Comparison of ENCODE assay signal across 24 cellular contexts in the genomic region with DNA sequence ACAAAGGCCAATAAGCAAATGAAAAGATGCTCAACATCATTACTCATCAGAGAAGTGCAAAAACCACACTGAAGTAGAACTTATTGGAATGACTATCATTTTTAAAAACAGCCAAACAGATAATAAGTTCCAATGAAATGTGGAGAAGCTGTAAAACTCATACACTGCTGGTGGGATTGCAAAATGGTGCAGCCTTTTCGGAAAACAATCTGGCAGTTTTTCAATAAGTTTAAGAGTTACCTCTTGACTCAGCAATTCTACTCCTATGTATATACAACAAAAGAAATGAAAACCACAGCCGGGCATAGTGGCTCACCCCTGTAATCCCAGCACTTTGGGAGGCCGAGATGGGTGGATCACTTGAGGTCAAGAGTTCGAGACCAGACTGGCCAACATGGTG. TPM values are rescaled to one million over a fixed set of nuclear protein-coding genes. Genes with fewer than 3 reads are reported as not detected.
DNase-seq lines count a peak whose midpoint lies in the region; TF ChIP-seq lines count a peak whose summit lies in the region.
"Had no signal": no experiment of that assay in that cellular context is flagged by ENCODE, and none has a peak within 500 bp of the region (broad histone marks: within the 10 kb centered on the region; RNA-seq: fewer than 3 reads in every experiment).

No MANE protein-coding gene starts in this region.

- H3K4me3 ChIP-seq in GM23248 (no peak overlapping the region), fibroblast of the aortic adventitia (ENCODE audit: low read depth, low read length) (no peak overlapping the region)
- H3K4me3 ChIP-seq: lung, testis, uterus had no signal

- H3K9me2 ChIP-seq in GM23248 (ENCODE audit: insufficient read depth) = no peaks in the 10 kb centered on the region

- no peaks in the 10 kb centered on the region for H3K9me3 ChIP-seq in GM23248 (ENCODE audit: low read depth)
- H3K9me3 ChIP-seq: testis, uterus had no signal

- H3K27me3 Mint-ChIP-seq in activated T-cell treated with anti-CD3 and anti-CD28 coated beads, Interleukin-2, amount 50 U/mL, for 24 hours = no peaks in the 10 kb centered on the region
- H3K27me3 Mint-ChIP-seq in activated T-helper 1 cell treated with anti-CD3 and anti-CD28 coated beads, Interleukin-12 subunit alpha, Interleukin-12 subunit beta, Interleukin-2, Interleukin-4 antibody, amounts not matched to agents 30 ng/mL and 10 ng/mL and 1 ng/mL, durations not matched to agents 14 hours and 24 hours and 36 hours (ENCODE audit: insufficient read depth) = no peaks in the 10 kb centered on the region
- H3K27me3 Mint-ChIP-seq: activated B cell treated with CpG ODN at 0.5 μM for 24 hours; IgD-negative memory B cell; stimulated activated memory B cell treated with anti-CD40 and anti-IgM and Interleukin-4, amounts not matched to agents 10 μg/mL and 1 μg/mL and 100 μg/mL, for 72 hours had no signal

- H3K27ac Mint-ChIP-seq in activated T-cell treated with anti-CD3 and anti-CD28 coated beads, Interleukin-2, amount 50 U/mL, for 24 hours = peak overlapping the region; percentile 82
- H3K27ac Mint-ChIP-seq in activated T-helper 1 cell treated with anti-CD3 and anti-CD28 coated beads, Interleukin-12 subunit alpha, Interleukin-12 subunit beta, Interleukin-2, Interleukin-4 antibody, amounts not matched to agents 30 ng/mL and 10 ng/mL and 1 ng/mL, durations not matched to agents 14 hours and 24 hours and 36 hours = peak overlapping the region; percentile 34
- H3K27ac Mint-ChIP-seq: stimulated activated memory B cell treated with anti-CD40 and anti-IgM and Interleukin-4, amounts not matched to agents 10 μg/mL and 1 μg/mL and 100 μg/mL, for 72 hours had no signal

- TF ChIP-seq CTCF in fibroblast of the aortic adventitia (IDR thresholded peaks at IDR 0.05; ENCODE audit: insufficient read depth, low read length) = no peak

- DNase-seq in activated T-cell treated with anti-CD3 and anti-CD28 coated beads, Interleukin-2, amount 50 U/mL, for 24 hours = no peak
- DNase-seq in activated T-cell treated with anti-CD3 and anti-CD28 coated beads for 4 hours (no peak), GM23248 (peak; percentile 15), fibroblast of the aortic adventitia (ENCODE audit: low read depth) (peak; percentile 26), GM03348 (ENCODE audit: low spot score) (no peak), NCI-H2029 (lab: John Stamatoyannopoulos, UW) (no peak), cerebellar cortex (ENCODE audit: low spot score) (no peak)
- DNase-seq in activated T-helper 1 cell treated with anti-CD3 and anti-CD28 coated beads, Interleukin-12 subunit alpha, Interleukin-12 subunit beta, Interleukin-2, Interleukin-4 antibody, amounts not matched to agents 30 ng/mL and 10 ng/mL and 1 ng/mL, durations not matched to agents 14 hours and 24 hours and 36 hours (ENCODE audit: low spot score) = no peak
- DNase-seq: ACHN; activated B cell treated with CpG ODN at 0.5 μM for 24 hours; activated gamma-delta T cell; cerebellar nuclear complex; effector CD4-positive, alpha-beta T cell; kidney; NCI-H187; NCI-H2227 treated with DMSO at 0.1 percent for 48 hours; NCI-H748 treated with DMSO at 0.1 percent for 48 hours; stimulated activated CD4-positive, alpha-beta T cell treated with anti-CD3 and anti-CD28 coated beads, Interleukin-1b, Interleukin-23, amount 100 ng/mL, for 48 hours; T-helper 9 cell; testis; uterus had no signal

- H3K4me1 ChIP-seq in GM23248 (ENCODE audit: insufficient read depth) = no peaks in the 10 kb centered on the region
- H3K4me1 ChIP-seq: testis, uterus had no signal

- H3K4me3 Mint-ChIP-seq in activated T-cell treated with anti-CD3 and anti-CD28 coated beads, Interleukin-2, amount 50 U/mL, for 24 hours = no peak overlapping the region
- H3K4me3 Mint-ChIP-seq in activated T-helper 1 cell treated with anti-CD3 and anti-CD28 coated beads, Interleukin-12 subunit alpha, Interleukin-12 subunit beta, Interleukin-2, Interleukin-4 antibody, amounts not matched to agents 30 ng/mL and 10 ng/mL and 1 ng/mL, durations not matched to agents 14 hours and 24 hours and 36 hours = no peak overlapping the region
- H3K4me3 Mint-ChIP-seq: activated B cell treated with CpG ODN at 0.5 μM for 24 hours; IgD-negative memory B cell; stimulated activated memory B cell treated with anti-CD40 and anti-IgM and Interleukin-4, amounts not matched to agents 10 μg/mL and 1 μg/mL and 100 μg/mL, for 72 hours had no signal

- intact Hi-C loops in activated T-helper 1 cell treated with anti-CD3 and anti-CD28 coated beads, Interleukin-12 subunit alpha, Interleukin-12 subunit beta, Interleukin-2, Interleukin-4 antibody, amounts not matched to agents 30 ng/mL and 10 ng/mL and 1 ng/mL, durations not matched to agents 14 hours and 24 hours and 36 hours (cut with micrococcal nuclease) = no loop called here

- H3K27me3 ChIP-seq in GM23248 (replicated peaks; ENCODE audit: insufficient read depth) = no peaks in the 10 kb centered on the region
- H3K27me3 ChIP-seq: testis, uterus had no signal

- H3K9me3 Mint-ChIP-seq in activated T-cell treated with anti-CD3 and anti-CD28 coated beads, Interleukin-2, amount 50 U/mL, for 24 hours = no peaks in the 10 kb centered on the region
- no peaks in the 10 kb centered on the region for H3K9me3 Mint-ChIP-seq in activated T-helper 1 cell treated with anti-CD3 and anti-CD28 coated beads, Interleukin-12 subunit alpha, Interleukin-12 subunit beta, Interleukin-2, Interleukin-4 antibody, amounts not matched to agents 30 ng/mL and 10 ng/mL and 1 ng/mL, durations not matched to agents 14 hours and 24 hours and 36 hours
- H3K9me3 Mint-ChIP-seq: activated B cell treated with CpG ODN at 0.5 μM for 24 hours; IgD-negative memory B cell; stimulated activated memory B cell treated with anti-CD40 and anti-IgM and Interleukin-4, amounts not matched to agents 10 μg/mL and 1 μg/mL and 100 μg/mL, for 72 hours had no signal

- H3K4me1 Mint-ChIP-seq in activated T-cell treated with anti-CD3 and anti-CD28 coated beads, Interleukin-2, amount 50 U/mL, for 24 hours (ENCODE audit: low read depth) = peaks cover 25% of the 10 kb centered on the region
- H3K4me1 Mint-ChIP-seq in activated T-helper 1 cell treated with anti-CD3 and anti-CD28 coated beads, Interleukin-12 subunit alpha, Interleukin-12 subunit beta, Interleukin-2, Interleukin-4 antibody, amounts not matched to agents 30 ng/mL and 10 ng/mL and 1 ng/mL, durations not matched to agents 14 hours and 24 hours and 36 hours (ENCODE audit: low read depth) = peaks cover 22% of the 10 kb centered on the region
- H3K4me1 Mint-ChIP-seq: activated B cell treated with CpG ODN at 0.5 μM for 24 hours; IgD-negative memory B cell; stimulated activated memory B cell treated with anti-CD40 and anti-IgM and Interleukin-4, amounts not matched to agents 10 μg/mL and 1 μg/mL and 100 μg/mL, for 72 hours had no signal

- H3K4me2 ChIP-seq in GM23248 (ENCODE audit: unreplicated experiment) = no peak overlapping the region

- H3K79me2 ChIP-seq in GM23248 (ENCODE audit: insufficient read depth) = no peaks in the 10 kb centered on the region

- H2AFZ ChIP-seq in GM23248 = no peak overlapping the region

- WGBS in GM23248 (ENCODE audit: low coverage in 1 of 2, low lambda C conversion rate in 2 of 2, missing lambda C conversion rate in 2 of 2), 2 experiments = 97 to 98% methylated on average over 4 of the region's 4 CpGs

- no peaks in the 10 kb centered on the region for H3F3A ChIP-seq in GM23248 (ENCODE audit: insufficient read depth)

- peaks cover 88% of the 10 kb centered on the region for H3K36me3 Mint-ChIP-seq in activated T-cell treated with anti-CD3 and anti-CD28 coated beads, Interleukin-2, amount 50 U/mL, for 24 hours (ENCODE audit: low read depth)
- peaks cover 44% of the 10 kb centered on the region for H3K36me3 Mint-ChIP-seq in activated T-helper 1 cell treated with anti-CD3 and anti-CD28 coated beads, Interleukin-12 subunit alpha, Interleukin-12 subunit beta, Interleukin-2, Interleukin-4 antibody, amounts not matched to agents 30 ng/mL and 10 ng/mL and 1 ng/mL, durations not matched to agents 14 hours and 24 hours and 36 hours (ENCODE audit: low read depth)

- no peaks in the 10 kb centered on the region for H4K20me1 ChIP-seq in GM23248 (ENCODE audit: insufficient read depth)

- in situ Hi-C loops in GM23248 (cut with MboI) = no loop called here

- H3K36me3 ChIP-seq in GM23248 (ENCODE audit: low read depth) = peaks cover 61% of the 10 kb centered on the region
- H3K36me3 ChIP-seq: uterus had no signal

- H3K27ac ChIP-seq in GM23248 = no peak overlapping the region
- H3K27ac ChIP-seq: testis, uterus had no signal

- H3K9ac ChIP-seq in GM23248 = no peak overlapping the region

RNA-seq across cellular contexts. Expression of gene AKAP10, which starts 49.3 kb away (rescaled TPM):
- 24.8 and 26.5 TPM in 2 replicates for total RNA-seq in GM23248 (2014; rRNA removed; shearing (Covaris generic))
- 18.0 and 18.7 TPM in 2 replicates for polyA plus RNA-seq in GM23248 (2016; fragmentation: Nextera tagmentation; extraction: Ambion mirVana)
- 38.8 and 39.3 TPM in 2 replicates for total RNA-seq in activated T-helper 1 cell treated with anti-CD3 and anti-CD28 coated beads, Interleukin-12 subunit alpha, Interleukin-12 subunit beta, Interleukin-2, Interleukin-4 antibody, amounts not matched to agents 30 ng/mL and 10 ng/mL and 1 ng/mL, durations not matched to agents 14 hours and 24 hours and 36 hours
- 26.8 and 28.3 TPM in 2 replicates for total RNA-seq in fibroblast of the aortic adventitia (ENCODE audit: low replicate concordance)

Comparison
In these comparisons a context has a peak if more than half of its experiments do, and no peak if none do; other contexts are left out.
1. DNase-seq: peak in GM23248 (single experiment) and fibroblast of the aortic adventitia (single experiment); none in activated T-cell treated with anti-CD3 and anti-CD28 coated beads, Interleukin-2, amount 50 U/mL, for 24 hours (single experiment), activated T-cell treated with anti-CD3 and anti-CD28 coated beads for 4 hours (single experiment), activated T-helper 1 cell treated with anti-CD3 and anti-CD28 coated beads, Interleukin-12 subunit alpha, Interleukin-12 subunit beta, Interleukin-2, Interleukin-4 antibody, amounts not matched to agents 30 ng/mL and 10 ng/mL and 1 ng/mL, durations not matched to agents 14 hours and 24 hours and 36 hours (single experiment), GM03348 (single experiment), NCI-H2029 (single experiment) and cerebellar cortex (single experiment).